Comparison of ENCODE assay signal across 10 cellular contexts in genomic region chr11:134254433-134254832, GRCh38. TPM values are rescaled to one million over a fixed set of nuclear protein-coding genes. Genes with fewer than 3 reads are reported as not detected.
DNase-seq lines count a peak whose midpoint lies in the region; ATAC-seq, FAIRE-seq and TF ChIP-seq lines count a peak whose summit lies in the region.
"Had no signal": no experiment of that assay in that cellular context is flagged by ENCODE, and none has a peak within 500 bp of the region (broad histone marks: within the 10 kb centered on the region; RNA-seq: fewer than 3 reads in every experiment).

No MANE protein-coding gene starts in this region.

- intact Hi-C loops in HepG2 (cut with micrococcal nuclease; ENCODE audit: unreplicated experiment), result no loop called here
- intact Hi-C loops in transverse colon (cut with DNase I; ENCODE audit: low total_unique reads), result no loop called here

- BruUV-seq in HepG2 (replicated peaks; lab: Mats Ljungman, UMichigan), result TSS peak; percentile 51

- no peak for TF ChIP-seq RAD21 in HepG2 (CRISPR knock-in tag; IDR thresholded peaks at IDR 0.05)

- TF ChIP-seq POLR2A in HepG2 (IDR thresholded peaks at IDR 0.05; ENCODE audit: insufficient read depth in 1 of 2, low read depth in 2 of 2, low read length in 2 of 2), result no peak
- TF ChIP-seq POLR2A in transverse colon (IDR thresholded peaks at IDR 0.05), result no peak

- in situ Hi-C loops in HepG2 (cut with HindIII; ENCODE audit: extremely low pct_ligation_motif_present, low pct_unique_long_range_greater_than_20kb) (no loop called here), transverse colon (cut with MboI; ENCODE audit: low pct_ligation_motif_present in 1 of 4, low pct_unique_long_range_greater_than_20kb in 1 of 4, low sequenced_read_pairs in 3 of 4) (no loop called here)

- H3K27me3 ChIP-seq in HepG2 (ENCODE audit: control insufficient read depth in 1 of 2, insufficient read depth in 2 of 2, low read length in 2 of 2) (no peaks in the 10 kb centered on the region), transverse colon (no peaks in the 10 kb centered on the region)

- H3K27me3 Mint-ChIP-seq in activated naive CD4-positive, alpha-beta T cell treated with anti-CD3 and anti-CD28 coated beads, Interleukin-2, amount 50 U/mL, for 24 hours, result no peaks in the 10 kb centered on the region
- H3K27me3 Mint-ChIP-seq in activated naive CD8-positive, alpha-beta T cell treated with anti-CD3 and anti-CD28 coated beads, Interleukin-2, amount 10 ng/mL, durations not matched to agents 7 days and 5 days, result no peaks in the 10 kb centered on the region

- FAIRE-seq in HepG2 (lab: Jason Lieb, UNC), result no peak

- POLR2A ChIA-PET in activated naive CD8-positive, alpha-beta T cell treated with anti-CD3 and anti-CD28 coated beads, Interleukin-2, amount 10 ng/mL, durations not matched to agents 7 days and 5 days (lab: Charles Lee), result interaction anchor here (0.6 to 2.5 kb wide), 4 partner anchors 10 to 306 kb away, joined by 3 to 19 read pairs (median 9); partner anchors contain the start of genes GLB1L3, NCAPD3 and VPS26B
- POLR2A ChIA-PET in HepG2 (lab: Yijun Ruan, JAX), result interaction anchor here (1.8 kb wide), 1 partner anchor 30 kb away, joined by 12 read pairs; the partner anchor contains the start of genes NCAPD3 and VPS26B

- H3K9me3 Mint-ChIP-seq in activated naive CD4-positive, alpha-beta T cell treated with anti-CD3 and anti-CD28 coated beads, Interleukin-2, amount 50 U/mL, for 24 hours, result no peaks in the 10 kb centered on the region
- H3K9me3 Mint-ChIP-seq in activated naive CD8-positive, alpha-beta T cell treated with anti-CD3 and anti-CD28 coated beads, Interleukin-2, amount 10 ng/mL, durations not matched to agents 7 days and 5 days, result no peaks in the 10 kb centered on the region

- H4K20me1 ChIP-seq in HepG2 (ENCODE audit: insufficient read depth, low read length), result no peaks in the 10 kb centered on the region

- no peak overlapping the region for H2AFZ ChIP-seq in HepG2 (ENCODE audit: low read length)

- H3K9me3 ChIP-seq in HepG2 (ENCODE audit: low read length), result no peaks in the 10 kb centered on the region
- H3K9me3 ChIP-seq in transverse colon, result no peaks in the 10 kb centered on the region

- H3K4me1 ChIP-seq in HepG2 (ENCODE audit: insufficient read depth, low read length), result peaks cover 24% of the 10 kb centered on the region
- H3K4me1 ChIP-seq in transverse colon, result peaks cover 6 to 22% (median 19%) of the 10 kb centered on the region in 4 donors

- H3K9ac ChIP-seq in HepG2 (ENCODE audit: insufficient read depth, low read depth, low read length), result no peak overlapping the region
- H3K9ac ChIP-seq: parathyroid adenoma had no signal

- H3K36me3 ChIP-seq in HepG2 (replicated peaks in 1 of 2; ENCODE audit: control insufficient read depth in 1 of 2, insufficient read depth in 2 of 2, low read length in 2 of 2) (peaks cover 6 to 33% of the 10 kb centered on the region in 2 experiments; a peak in 3 of 5 replicates), transverse colon (peaks cover 0 to 6% (median 0%) of the 10 kb centered on the region in 4 donors)

- H3K4me3 Mint-ChIP-seq in activated naive CD4-positive, alpha-beta T cell treated with anti-CD3 and anti-CD28 coated beads, Interleukin-2, amount 50 U/mL, for 24 hours, result peak overlapping the region; percentile 98
- H3K4me3 Mint-ChIP-seq in activated naive CD8-positive, alpha-beta T cell treated with anti-CD3 and anti-CD28 coated beads, Interleukin-2, amount 10 ng/mL, durations not matched to agents 7 days and 5 days, result peak overlapping the region; percentile 90

- no peak for DNase-seq in activated naive CD4-positive, alpha-beta T cell treated with anti-CD3 and anti-CD28 coated beads, Interleukin-2, amount 50 U/mL, for 16 hours
- no peak for DNase-seq in activated naive CD8-positive, alpha-beta T cell treated with anti-CD3 and anti-CD28 coated beads, Interleukin-2, amount 10 ng/mL, durations not matched to agents 7 days and 5 days
- no peak for DNase-seq in HepG2 (ENCODE audit: low spot score)
- no peak for DNase-seq in transverse colon
- no peak for DNase-seq in activated CD8-positive, alpha-beta memory T cell treated with anti-CD3 and anti-CD28 coated beads for 24 hours
- DNase-seq: NCI-H2227 treated with DMSO at 0.1 percent for 48 hours had no signal

- no peak overlapping the region for H3K27ac ChIP-seq in HepG2 (ENCODE audit: extremely low read length, insufficient read depth, low read length)
- no peak overlapping the region for H3K27ac ChIP-seq in transverse colon
- H3K27ac ChIP-seq: parathyroid adenoma had no signal

- 27% methylated on average over 3 of the region's 3 CpGs for WGBS in HepG2 (ENCODE audit: low lambda C conversion rate)
- WGBS in transverse colon (ENCODE audit: low coverage in 1 of 2), 2 donors, result 61 to 62% methylated on average over 3 of the region's 3 CpGs

- H3K4me1 Mint-ChIP-seq in activated naive CD4-positive, alpha-beta T cell treated with anti-CD3 and anti-CD28 coated beads, Interleukin-2, amount 50 U/mL, for 24 hours, result peaks cover 34% of the 10 kb centered on the region
- H3K4me1 Mint-ChIP-seq in activated naive CD8-positive, alpha-beta T cell treated with anti-CD3 and anti-CD28 coated beads, Interleukin-2, amount 10 ng/mL, durations not matched to agents 7 days and 5 days, result peaks cover 39% of the 10 kb centered on the region

- H3K4me2 ChIP-seq in HepG2 (ENCODE audit: low read depth, low read length), result peak overlapping the region; percentile 77

- H3K79me2 ChIP-seq in HepG2 (ENCODE audit: insufficient read depth, low read length), result peaks cover 21% of the 10 kb centered on the region
- H3K79me2 ChIP-seq: parathyroid adenoma had no signal

- TF ChIP-seq CTCF in HepG2 (CRISPR knock-in tag; IDR thresholded peaks at IDR 0.05), result no peak
- no peak for TF ChIP-seq CTCF in transverse colon (IDR thresholded peaks at IDR 0.05)

- ATAC-seq in activated naive CD8-positive, alpha-beta T cell treated with anti-CD3 and anti-CD28 coated beads, Interleukin-2, amount 10 ng/mL, durations not matched to agents 7 days and 5 days (ENCODE audit: low read depth), result no peak
- ATAC-seq in HepG2 (no peak), HG03280 (IDR thresholded peaks at IDR 0.05; ENCODE audit: unreplicated experiment) (no peak), HG02870 (IDR thresholded peaks at IDR 0.05; ENCODE audit: unreplicated experiment) (no peak)

- H3K36me3 Mint-ChIP-seq in activated naive CD4-positive, alpha-beta T cell treated with anti-CD3 and anti-CD28 coated beads, Interleukin-2, amount 50 U/mL, for 24 hours, result no peaks in the 10 kb centered on the region
- peaks cover 4% of the 10 kb centered on the region for H3K36me3 Mint-ChIP-seq in activated naive CD8-positive, alpha-beta T cell treated with anti-CD3 and anti-CD28 coated beads, Interleukin-2, amount 10 ng/mL, durations not matched to agents 7 days and 5 days

- peak overlapping the region; percentile 88 for H3K27ac Mint-ChIP-seq in activated naive CD4-positive, alpha-beta T cell treated with anti-CD3 and anti-CD28 coated beads, Interleukin-2, amount 50 U/mL, for 24 hours
- no peak overlapping the region for H3K27ac Mint-ChIP-seq in activated naive CD8-positive, alpha-beta T cell treated with anti-CD3 and anti-CD28 coated beads, Interleukin-2, amount 10 ng/mL, durations not matched to agents 7 days and 5 days

- TF ChIP-seq EP300 in HepG2 (IDR thresholded peaks at IDR 0.05; ENCODE audit: low read depth in 2 of 2, low read length in 2 of 2) (no peak), HepG2 (CRISPR knock-in tag; IDR thresholded peaks at IDR 0.05; ENCODE audit: borderline replicate concordance) (no peak), transverse colon (IDR thresholded peaks at IDR 0.05; ENCODE audit: low read depth) (no peak)

- H3K4me3 ChIP-seq in HepG2 (replicated peaks in 1 of 3; ENCODE audit: insufficient read depth in 1 of 3, low read depth in 2 of 3, low read length in 3 of 3) (peak overlapping the region; percentile 75 to 98 (median 86); a peak in 5 of 6 replicates), transverse colon (peak overlapping the region; percentile 66 to 100 (median 79))

- CTCF ChIA-PET in HepG2 (lab: Yijun Ruan, JAX; ENCODE audit: low intra/inter-chr PET ratio, low total read pairs), result no interaction called here

RNA-seq across cellular contexts. Expression of gene ACAD8, which starts 1.1 kb away (rescaled TPM):
- 10 to 100 TPM; 29.0 to 29.5 TPM for total RNA-seq in activated naive CD8-positive, alpha-beta T cell treated with anti-CD3 and anti-CD28 coated beads, Interleukin-2, amount 10 ng/mL, durations not matched to agents 7 days and 5 days
- total RNA-seq in HepG2 (2016; rRNA removed; fragmentation: Illumina TruSeq; extraction: Trizol) (16.1 and 20.3 TPM in 2 replicates), transverse colon (10 to 100 TPM; 34.8 to 59.1 (median 45.7) TPM)
- total RNA-seq in HepG2 (2016; cell fraction: cytosol; rRNA removed; fragmentation: Illumina TruSeq; extraction: Trizol; ENCODE audit: low read depth), result 3.4 and 4.1 TPM in 2 replicates
- 17.3 and 20.9 TPM in 2 replicates for total RNA-seq in HepG2 (2016; cell fraction: insoluble cytoplasmic fraction; rRNA removed; fragmentation: Illumina TruSeq; extraction: Trizol)
- 6.2 and 6.5 TPM in 2 replicates for total RNA-seq in HepG2 (2016; cell fraction: membrane; rRNA removed; fragmentation: Illumina TruSeq; extraction: Trizol)
- 26.6 and 27.7 TPM in 2 replicates for total RNA-seq in HepG2 (2016; cell fraction: nucleus; rRNA removed; fragmentation: Illumina TruSeq; extraction: Trizol)
- 13.5 and 15.0 TPM in 2 replicates for polyA plus RNA-seq in HepG2 (2011; rRNA removed)
- 7.3 and 8.8 TPM in 2 replicates for polyA plus RNA-seq in HepG2 (2011; cell fraction: cytosol; rRNA removed)
- 60.4 and 65.1 TPM in 2 replicates for polyA plus RNA-seq in HepG2 (2011; cell fraction: nucleus; rRNA removed)
- polyA plus RNA-seq in HepG2 (2012), result 9.7 and 10.7 TPM in 2 replicates
- polyA plus RNA-seq in HepG2 (2016; cell fraction: cytosol; fragmentation: Illumina TruSeq; extraction: Trizol; ENCODE audit: low read depth), result 1.4 and 1.9 TPM in 2 replicates
- 13.8 and 14.4 TPM in 2 replicates for polyA plus RNA-seq in HepG2 (2016; cell fraction: insoluble cytoplasmic fraction; fragmentation: Illumina TruSeq; extraction: Trizol; ENCODE audit: low read depth)
- 3.5 and 4.0 TPM in 2 replicates for polyA plus RNA-seq in HepG2 (2016; cell fraction: membrane; fragmentation: Illumina TruSeq; extraction: Trizol; ENCODE audit: low read depth)
- 54.0 and 56.7 TPM in 2 replicates for polyA plus RNA-seq in HepG2 (2016; cell fraction: nucleus; fragmentation: Illumina TruSeq; extraction: Trizol; ENCODE audit: insufficient read depth, low read depth)
- polyA minus RNA-seq in HepG2 (2011; rRNA and poly(A)+ RNA removed; ENCODE audit: low replicate concordance), result 6.4 and 13.2 TPM in 2 replicates
- polyA minus RNA-seq in HepG2 (2011; cell fraction: cytosol; rRNA and poly(A)+ RNA removed), result 4.3 and 4.6 TPM in 2 replicates
- 30.1 and 33.6 TPM in 2 replicates for polyA minus RNA-seq in HepG2 (2011; cell fraction: nucleus; rRNA and poly(A)+ RNA removed)

RNA-seq across cellular contexts. Expression of gene THYN1, which starts 1.3 kb away (rescaled TPM):
- 10 to 100 TPM; 65.8 to 66.8 TPM for total RNA-seq in activated naive CD8-positive, alpha-beta T cell treated with anti-CD3 and anti-CD28 coated beads, Interleukin-2, amount 10 ng/mL, durations not matched to agents 7 days and 5 days
- 87.6 and 124 TPM in 2 replicates for total RNA-seq in HepG2 (2016; rRNA removed; fragmentation: Illumina TruSeq; extraction: Trizol)
- 27.7 and 28.2 TPM in 2 replicates for total RNA-seq in HepG2 (2016; cell fraction: cytosol; rRNA removed; fragmentation: Illumina TruSeq; extraction: Trizol; ENCODE audit: low read depth)
- total RNA-seq in HepG2 (2016; cell fraction: insoluble cytoplasmic fraction; rRNA removed; fragmentation: Illumina TruSeq; extraction: Trizol), result 85.6 and 131 TPM in 2 replicates
- 30.8 and 33.6 TPM in 2 replicates for total RNA-seq in HepG2 (2016; cell fraction: membrane; rRNA removed; fragmentation: Illumina TruSeq; extraction: Trizol)
- total RNA-seq in HepG2 (2016; cell fraction: nucleus; rRNA removed; fragmentation: Illumina TruSeq; extraction: Trizol), result 36.1 and 37.9 TPM in 2 replicates
- polyA plus RNA-seq in HepG2 (2011; rRNA removed), result 36.1 and 42.9 TPM in 2 replicates
- 26.4 and 34.6 TPM in 2 replicates for polyA plus RNA-seq in HepG2 (2011; cell fraction: cytosol; rRNA removed)
- polyA plus RNA-seq in HepG2 (2011; cell fraction: nucleus; rRNA removed), result 36.2 and 44.1 TPM in 2 replicates
- polyA plus RNA-seq in HepG2 (2012), result 37.8 and 41.8 TPM in 2 replicates
- polyA plus RNA-seq in HepG2 (2016; cell fraction: cytosol; fragmentation: Illumina TruSeq; extraction: Trizol; ENCODE audit: low read depth), result 16.9 and 21.6 TPM in 2 replicates
- polyA plus RNA-seq in HepG2 (2016; cell fraction: insoluble cytoplasmic fraction; fragmentation: Illumina TruSeq; extraction: Trizol; ENCODE audit: low read depth), result 112 and 113 TPM in 2 replicates
- polyA plus RNA-seq in HepG2 (2016; cell fraction: membrane; fragmentation: Illumina TruSeq; extraction: Trizol; ENCODE audit: low read depth), result 19.0 and 24.5 TPM in 2 replicates
- polyA plus RNA-seq in HepG2 (2016; cell fraction: nucleus; fragmentation: Illumina TruSeq; extraction: Trizol; ENCODE audit: insufficient read depth, low read depth), result 55.9 and 59.2 TPM in 2 replicates
- 13.8 and 26.1 TPM in 2 replicates for polyA minus RNA-seq in HepG2 (2011; rRNA and poly(A)+ RNA removed; ENCODE audit: low replicate concordance)
- 20.0 and 22.4 TPM in 2 replicates for polyA minus RNA-seq in HepG2 (2011; cell fraction: cytosol; rRNA and poly(A)+ RNA removed)
- 13.6 and 18.3 TPM in 2 replicates for polyA minus RNA-seq in HepG2 (2011; cell fraction: nucleus; rRNA and poly(A)+ RNA removed)
- 10 to 100 TPM; 16.1 to 39.3 (median 33.2) TPM for total RNA-seq in transverse colon

RNA-seq across cellular contexts. Expression of gene GLB1L3, which starts 21.7 kb away (rescaled TPM):
- 1 to 10 TPM; 5.2 to 6.1 TPM for total RNA-seq in activated naive CD8-positive, alpha-beta T cell treated with anti-CD3 and anti-CD28 coated beads, Interleukin-2, amount 10 ng/mL, durations not matched to agents 7 days and 5 days
- total RNA-seq in HepG2 (2016; rRNA removed; fragmentation: Illumina TruSeq; extraction: Trizol) (not detected in 2 replicates), transverse colon (under 1 TPM in 1 of 4 donors, not detected in 3; 0.16 TPM)
- not detected in 2 replicates for total RNA-seq in HepG2 (2016; cell fraction: cytosol; rRNA removed; fragmentation: Illumina TruSeq; extraction: Trizol; ENCODE audit: low read depth)
- not detected in 2 replicates for total RNA-seq in HepG2 (2016; cell fraction: insoluble cytoplasmic fraction; rRNA removed; fragmentation: Illumina TruSeq; extraction: Trizol)
- total RNA-seq in HepG2 (2016; cell fraction: membrane; rRNA removed; fragmentation: Illumina TruSeq; extraction: Trizol), result not detected in 2 replicates
- total RNA-seq in HepG2 (2016; cell fraction: nucleus; rRNA removed; fragmentation: Illumina TruSeq; extraction: Trizol), result not detected in 2 replicates
- not detected in 2 replicates for polyA plus RNA-seq in HepG2 (2011; rRNA removed)
- polyA plus RNA-seq in HepG2 (2011; cell fraction: cytosol; rRNA removed), result not detected in 2 replicates
- not detected in 2 replicates for polyA plus RNA-seq in HepG2 (2011; cell fraction: nucleus; rRNA removed)
- polyA plus RNA-seq in HepG2 (2012), result not detected in 2 replicates
- not detected in 2 replicates for polyA plus RNA-seq in HepG2 (2016; cell fraction: cytosol; fragmentation: Illumina TruSeq; extraction: Trizol; ENCODE audit: low read depth)
- polyA plus RNA-seq in HepG2 (2016; cell fraction: insoluble cytoplasmic fraction; fragmentation: Illumina TruSeq; extraction: Trizol; ENCODE audit: low read depth), result not detected in 2 replicates
- polyA plus RNA-seq in HepG2 (2016; cell fraction: membrane; fragmentation: Illumina TruSeq; extraction: Trizol; ENCODE audit: low read depth), result not detected in 2 replicates
- polyA plus RNA-seq in HepG2 (2016; cell fraction: nucleus; fragmentation: Illumina TruSeq; extraction: Trizol; ENCODE audit: insufficient read depth, low read depth), result not detected in 2 replicates
- polyA minus RNA-seq in HepG2 (2011; rRNA and poly(A)+ RNA removed; ENCODE audit: low replicate concordance), result not detected in 2 replicates
- polyA minus RNA-seq in HepG2 (2011; cell fraction: cytosol; rRNA and poly(A)+ RNA removed), result not detected in 2 replicates
- polyA minus RNA-seq in HepG2 (2011; cell fraction: nucleus; rRNA and poly(A)+ RNA removed), result not detected in 2 replicates

RNA-seq across cellular contexts. Expression of gene VPS26B, which starts 30.0 kb away (rescaled TPM):
- total RNA-seq in activated naive CD8-positive, alpha-beta T cell treated with anti-CD3 and anti-CD28 coated beads, Interleukin-2, amount 10 ng/mL, durations not matched to agents 7 days and 5 days, result 10 to 100 TPM; 75.8 to 76.3 TPM
- total RNA-seq in HepG2 (2016; rRNA removed; fragmentation: Illumina TruSeq; extraction: Trizol), result 20.2 and 20.4 TPM in 2 replicates
- 9.3 and 11.8 TPM in 2 replicates for total RNA-seq in HepG2 (2016; cell fraction: cytosol; rRNA removed; fragmentation: Illumina TruSeq; extraction: Trizol; ENCODE audit: low read depth)
- total RNA-seq in HepG2 (2016; cell fraction: insoluble cytoplasmic fraction; rRNA removed; fragmentation: Illumina TruSeq; extraction: Trizol), result 16.6 and 21.1 TPM in 2 replicates
- total RNA-seq in HepG2 (2016; cell fraction: membrane; rRNA removed; fragmentation: Illumina TruSeq; extraction: Trizol), result 20.7 and 24.3 TPM in 2 replicates
- total RNA-seq in HepG2 (2016; cell fraction: nucleus; rRNA removed; fragmentation: Illumina TruSeq; extraction: Trizol), result 18.0 and 24.8 TPM in 2 replicates
- 23.2 and 23.6 TPM in 2 replicates for polyA plus RNA-seq in HepG2 (2011; rRNA removed)
- 18.6 and 19.4 TPM in 2 replicates for polyA plus RNA-seq in HepG2 (2011; cell fraction: cytosol; rRNA removed)
- polyA plus RNA-seq in HepG2 (2011; cell fraction: nucleus; rRNA removed), result 49.5 and 51.9 TPM in 2 replicates
- polyA plus RNA-seq in HepG2 (2012), result 16.9 and 18.9 TPM in 2 replicates
- polyA plus RNA-seq in HepG2 (2016; cell fraction: cytosol; fragmentation: Illumina TruSeq; extraction: Trizol; ENCODE audit: low read depth), result 13.9 and 19.4 TPM in 2 replicates
- polyA plus RNA-seq in HepG2 (2016; cell fraction: insoluble cytoplasmic fraction; fragmentation: Illumina TruSeq; extraction: Trizol; ENCODE audit: low read depth), result 23.1 and 26.7 TPM in 2 replicates
- polyA plus RNA-seq in HepG2 (2016; cell fraction: membrane; fragmentation: Illumina TruSeq; extraction: Trizol; ENCODE audit: low read depth), result 21.1 and 25.1 TPM in 2 replicates
- 41.4 and 44.5 TPM in 2 replicates for polyA plus RNA-seq in HepG2 (2016; cell fraction: nucleus; fragmentation: Illumina TruSeq; extraction: Trizol; ENCODE audit: insufficient read depth, low read depth)
- 31.0 and 49.4 TPM in 2 replicates for polyA minus RNA-seq in HepG2 (2011; rRNA and poly(A)+ RNA removed; ENCODE audit: low replicate concordance)
- polyA minus RNA-seq in HepG2 (2011; cell fraction: cytosol; rRNA and poly(A)+ RNA removed), result 13.7 and 15.0 TPM in 2 replicates
- 28.1 and 32.8 TPM in 2 replicates for polyA minus RNA-seq in HepG2 (2011; cell fraction: nucleus; rRNA and poly(A)+ RNA removed)
- total RNA-seq in transverse colon, result 10 to 100 TPM; 32.8 to 49.4 (median 44.6) TPM

RNA-seq across cellular contexts. Expression of gene NCAPD3, which starts 30.7 kb away (rescaled TPM):
- total RNA-seq in activated naive CD8-positive, alpha-beta T cell treated with anti-CD3 and anti-CD28 coated beads, Interleukin-2, amount 10 ng/mL, durations not matched to agents 7 days and 5 days, result 100 to 1,000 TPM; 114 to 115 TPM
- total RNA-seq in HepG2 (2016; rRNA removed; fragmentation: Illumina TruSeq; extraction: Trizol), result 25.6 and 33.3 TPM in 2 replicates
- 5.6 and 7.4 TPM in 2 replicates for total RNA-seq in HepG2 (2016; cell fraction: cytosol; rRNA removed; fragmentation: Illumina TruSeq; extraction: Trizol; ENCODE audit: low read depth)
- total RNA-seq in HepG2 (2016; cell fraction: insoluble cytoplasmic fraction; rRNA removed; fragmentation: Illumina TruSeq; extraction: Trizol), result 25.5 and 31.4 TPM in 2 replicates
- 9.0 and 10.1 TPM in 2 replicates for total RNA-seq in HepG2 (2016; cell fraction: membrane; rRNA removed; fragmentation: Illumina TruSeq; extraction: Trizol)
- total RNA-seq in HepG2 (2016; cell fraction: nucleus; rRNA removed; fragmentation: Illumina TruSeq; extraction: Trizol), result 44.8 and 48.3 TPM in 2 replicates
- 18.0 and 20.7 TPM in 2 replicates for polyA plus RNA-seq in HepG2 (2011; rRNA removed)
- polyA plus RNA-seq in HepG2 (2011; cell fraction: cytosol; rRNA removed), result 11.8 and 14.9 TPM in 2 replicates
- 38.8 and 47.9 TPM in 2 replicates for polyA plus RNA-seq in HepG2 (2011; cell fraction: nucleus; rRNA removed)
- 15.5 and 18.8 TPM in 2 replicates for polyA plus RNA-seq in HepG2 (2012)
- 4.1 and 6.4 TPM in 2 replicates for polyA plus RNA-seq in HepG2 (2016; cell fraction: cytosol; fragmentation: Illumina TruSeq; extraction: Trizol; ENCODE audit: low read depth)
- 23.1 and 26.0 TPM in 2 replicates for polyA plus RNA-seq in HepG2 (2016; cell fraction: insoluble cytoplasmic fraction; fragmentation: Illumina TruSeq; extraction: Trizol; ENCODE audit: low read depth)
- 6.2 and 7.0 TPM in 2 replicates for polyA plus RNA-seq in HepG2 (2016; cell fraction: membrane; fragmentation: Illumina TruSeq; extraction: Trizol; ENCODE audit: low read depth)
- polyA plus RNA-seq in HepG2 (2016; cell fraction: nucleus; fragmentation: Illumina TruSeq; extraction: Trizol; ENCODE audit: insufficient read depth, low read depth), result 56.6 and 58.9 TPM in 2 replicates
- polyA minus RNA-seq in HepG2 (2011; rRNA and poly(A)+ RNA removed; ENCODE audit: low replicate concordance), result 61.3 and 145 TPM in 2 replicates
- 10.8 and 18.3 TPM in 2 replicates for polyA minus RNA-seq in HepG2 (2011; cell fraction: cytosol; rRNA and poly(A)+ RNA removed)
- polyA minus RNA-seq in HepG2 (2011; cell fraction: nucleus; rRNA and poly(A)+ RNA removed), result 50.2 and 62.6 TPM in 2 replicates
- total RNA-seq in transverse colon, result 10 to 100 TPM in 2 of 4 donors, 1 to 10 TPM in 2; 7.0 to 21.3 (median 13.8) TPM
